ENCODE assay signal across 1 cellular context in the genomic region with DNA sequence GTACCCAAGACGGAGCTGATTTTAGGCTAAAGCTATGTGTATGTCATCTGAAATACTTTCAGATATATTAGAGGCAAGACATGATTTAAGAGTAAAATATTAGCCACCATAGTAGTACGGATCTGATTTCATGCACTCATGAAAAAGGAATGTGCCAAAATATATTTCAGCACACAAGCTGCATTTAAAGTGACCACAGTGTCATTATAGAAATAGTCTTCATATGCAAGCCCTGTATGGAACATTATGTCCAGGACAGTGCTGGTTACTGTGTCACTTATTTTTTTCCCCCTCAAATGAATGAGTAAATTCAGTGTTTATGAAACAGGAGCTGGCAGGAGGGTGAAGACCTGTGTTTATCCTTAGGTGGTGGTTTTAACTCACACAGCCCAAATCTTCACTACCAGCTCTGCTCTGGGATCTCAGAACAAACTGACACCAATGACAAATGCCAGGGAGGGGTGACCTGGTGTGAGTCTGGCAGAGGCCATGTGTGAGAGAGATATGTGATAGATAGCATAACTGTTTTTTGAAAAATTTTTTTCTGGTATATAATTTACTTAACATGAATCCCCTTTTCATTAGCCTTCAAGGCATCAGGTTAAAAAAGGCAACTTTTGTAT.
TF ChIP-seq lines count a peak whose summit lies in the region.

No MANE protein-coding gene starts in this region.

TF ChIP-seq in GM23338, 12 proteins besides CTCF, POLR2A, EP300 and RAD21 (continued from another document):
- TF ChIP-seq, protein P1, sequence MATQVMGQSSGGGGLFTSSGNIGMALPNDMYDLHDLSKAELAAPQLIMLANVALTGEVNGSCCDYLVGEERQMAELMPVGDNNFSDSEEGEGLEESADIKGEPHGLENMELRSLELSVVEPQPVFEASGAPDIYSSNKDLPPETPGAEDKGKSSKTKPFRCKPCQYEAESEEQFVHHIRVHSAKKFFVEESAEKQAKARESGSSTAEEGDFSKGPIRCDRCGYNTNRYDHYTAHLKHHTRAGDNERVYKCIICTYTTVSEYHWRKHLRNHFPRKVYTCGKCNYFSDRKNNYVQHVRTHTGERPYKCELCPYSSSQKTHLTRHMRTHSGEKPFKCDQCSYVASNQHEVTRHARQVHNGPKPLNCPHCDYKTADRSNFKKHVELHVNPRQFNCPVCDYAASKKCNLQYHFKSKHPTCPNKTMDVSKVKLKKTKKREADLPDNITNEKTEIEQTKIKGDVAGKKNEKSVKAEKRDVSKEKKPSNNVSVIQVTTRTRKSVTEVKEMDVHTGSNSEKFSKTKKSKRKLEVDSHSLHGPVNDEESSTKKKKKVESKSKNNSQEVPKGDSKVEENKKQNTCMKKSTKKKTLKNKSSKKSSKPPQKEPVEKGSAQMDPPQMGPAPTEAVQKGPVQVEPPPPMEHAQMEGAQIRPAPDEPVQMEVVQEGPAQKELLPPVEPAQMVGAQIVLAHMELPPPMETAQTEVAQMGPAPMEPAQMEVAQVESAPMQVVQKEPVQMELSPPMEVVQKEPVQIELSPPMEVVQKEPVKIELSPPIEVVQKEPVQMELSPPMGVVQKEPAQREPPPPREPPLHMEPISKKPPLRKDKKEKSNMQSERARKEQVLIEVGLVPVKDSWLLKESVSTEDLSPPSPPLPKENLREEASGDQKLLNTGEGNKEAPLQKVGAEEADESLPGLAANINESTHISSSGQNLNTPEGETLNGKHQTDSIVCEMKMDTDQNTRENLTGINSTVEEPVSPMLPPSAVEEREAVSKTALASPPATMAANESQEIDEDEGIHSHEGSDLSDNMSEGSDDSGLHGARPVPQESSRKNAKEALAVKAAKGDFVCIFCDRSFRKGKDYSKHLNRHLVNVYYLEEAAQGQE (IDR thresholded peaks at IDR 0.05; ENCODE audit: unreplicated experiment): no peak
- no peak for TF ChIP-seq EZH2phosphoT487 (IDR thresholded peaks at IDR 0.05; ENCODE audit: unreplicated experiment)
- no peak for TF ChIP-seq STAT1 (IDR thresholded peaks at IDR 0.05; ENCODE audit: unreplicated experiment)
- TF ChIP-seq, protein P2, sequence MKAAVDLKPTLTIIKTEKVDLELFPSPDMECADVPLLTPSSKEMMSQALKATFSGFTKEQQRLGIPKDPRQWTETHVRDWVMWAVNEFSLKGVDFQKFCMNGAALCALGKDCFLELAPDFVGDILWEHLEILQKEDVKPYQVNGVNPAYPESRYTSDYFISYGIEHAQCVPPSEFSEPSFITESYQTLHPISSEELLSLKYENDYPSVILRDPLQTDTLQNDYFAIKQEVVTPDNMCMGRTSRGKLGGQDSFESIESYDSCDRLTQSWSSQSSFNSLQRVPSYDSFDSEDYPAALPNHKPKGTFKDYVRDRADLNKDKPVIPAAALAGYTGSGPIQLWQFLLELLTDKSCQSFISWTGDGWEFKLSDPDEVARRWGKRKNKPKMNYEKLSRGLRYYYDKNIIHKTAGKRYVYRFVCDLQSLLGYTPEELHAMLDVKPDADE (IDR thresholded peaks at IDR 0.05): no peak
- TF ChIP-seq POLR2AphosphoS5 (IDR thresholded peaks at IDR 0.05; ENCODE audit: low read depth): no peak
- TF ChIP-seq CREB1 (CRISPR knock-in tag; IDR thresholded peaks at IDR 0.05; ENCODE audit: low read depth): no peak
- no peak for TF ChIP-seq ZNF331 (CRISPR knock-in tag; IDR thresholded peaks at IDR 0.05; ENCODE audit: low read depth)
